ENCODE assay signal across 7 cellular contexts in genomic region chr3:62295571-62295970, GRCh38.
"Had no signal": no experiment of that assay in that cellular context is flagged by ENCODE, and none has a peak within 500 bp of the region (broad histone marks: within the 10 kb centered on the region; RNA-seq: fewer than 3 reads in every experiment).

No MANE protein-coding gene starts in this region.

- H3K4me1 Mint-ChIP-seq: IgD-negative memory B cell had no signal

- H3K4me3 ChIP-seq: K562 had no signal

- ATAC-seq: HepG2, K562 had no signal

- H3K27ac ChIP-seq: HL-60 had no signal

- DNase-seq: IMR-90, KBM-7, KG1 had no signal

- H3K4me3 Mint-ChIP-seq: IgD-negative memory B cell had no signal

- H3K27ac Mint-ChIP-seq: IgD-negative memory B cell had no signal

- H3K27me3 Mint-ChIP-seq: IgD-negative memory B cell had no signal
